ENCODE assay signal across 8 cellular contexts in genomic region chr9:34177906-34178697, GRCh38. TPM values are rescaled to one million over a fixed set of nuclear protein-coding genes. Genes with fewer than 3 reads are reported as not detected.
DNase-seq lines count a peak whose midpoint lies in the region; ATAC-seq and TF ChIP-seq lines count a peak whose summit lies in the region.

No MANE protein-coding gene starts in this region.

- H3K4me1 Mint-ChIP-seq in activated CD4-positive, alpha-beta T cell treated with anti-CD3 and anti-CD28 coated beads for 36 hours, result peaks cover 20% of the 10 kb centered on the region
- H3K4me1 Mint-ChIP-seq in T-helper 17 cell, result peaks cover 17% of the 10 kb centered on the region

- TF ChIP-seq CTCF in left ventricle myocardium inferior (IDR thresholded peaks at IDR 0.05; ENCODE audit: borderline replicate concordance), result no peak

- peak overlapping the region; percentile 91 for H3K4me3 ChIP-seq in left ventricle myocardium inferior
- peak overlapping the region; percentile 68 to 97 (median 77) for H3K4me3 ChIP-seq in skin epidermis

- peaks cover 9% of the 10 kb centered on the region for H3K36me3 Mint-ChIP-seq in activated CD4-positive, alpha-beta T cell treated with anti-CD3 and anti-CD28 coated beads for 36 hours (ENCODE audit: low read depth)
- H3K36me3 Mint-ChIP-seq in T-helper 17 cell (ENCODE audit: low read depth), result peaks cover 8% of the 10 kb centered on the region

- H3K9me3 Mint-ChIP-seq in activated CD4-positive, alpha-beta T cell treated with anti-CD3 and anti-CD28 coated beads for 36 hours (ENCODE audit: low read depth), result no peaks in the 10 kb centered on the region

- POLR2A ChIA-PET in activated CD4-positive, alpha-beta T cell treated with anti-CD3 and anti-CD28 coated beads for 36 hours (lab: Charles Lee), result interaction anchor here (1.0 to 1.4 kb wide), 2 partner anchors 51 to 129 kb away, joined by 7 to 10 read pairs; partner anchors contain the start of genes DCAF12 and UBAP2

- H3K27ac ChIP-seq in left ventricle myocardium inferior (replicated peaks) (peak overlapping the region; percentile 95), skin epidermis (peak overlapping the region; percentile 15 to 99 (median 97))

- no peaks in the 10 kb centered on the region for H3K36me3 ChIP-seq in left ventricle myocardium inferior

- ATAC-seq in activated CD4-positive, alpha-beta T cell treated with anti-CD3 and anti-CD28 coated beads for 36 hours, result no peak
- ATAC-seq in T-helper 17 cell, result peak; percentile 2
- ATAC-seq in HG03565 (IDR thresholded peaks at IDR 0.05; ENCODE audit: unreplicated experiment), result no peak

- peak overlapping the region; percentile 93 for H3K4me3 Mint-ChIP-seq in activated CD4-positive, alpha-beta T cell treated with anti-CD3 and anti-CD28 coated beads for 36 hours
- H3K4me3 Mint-ChIP-seq in T-helper 17 cell, result peak overlapping the region; percentile 100

- H3K9me3 ChIP-seq in T-helper 17 cell (ENCODE audit: control insufficient read depth, low read length, poor library complexity, severe bottlenecking) (no peaks in the 10 kb centered on the region), left ventricle myocardium inferior (replicated peaks) (no peaks in the 10 kb centered on the region)

- H3K27me3 Mint-ChIP-seq in activated CD4-positive, alpha-beta T cell treated with anti-CD3 and anti-CD28 coated beads for 36 hours, result no peaks in the 10 kb centered on the region
- no peaks in the 10 kb centered on the region for H3K27me3 Mint-ChIP-seq in T-helper 17 cell

- no peaks in the 10 kb centered on the region for H3K27me3 ChIP-seq in left ventricle myocardium inferior (ENCODE audit: low read depth)

- peaks cover 31% of the 10 kb centered on the region for H3K4me1 ChIP-seq in left ventricle myocardium inferior

- H3K27ac Mint-ChIP-seq in activated CD4-positive, alpha-beta T cell treated with anti-CD3 and anti-CD28 coated beads for 36 hours, result peak overlapping the region; percentile 96
- H3K27ac Mint-ChIP-seq in T-helper 17 cell, result peak overlapping the region; percentile 99

- DNase-seq in activated CD4-positive, alpha-beta T cell treated with anti-CD3 and anti-CD28 coated beads for 36 hours, result no peak
- DNase-seq in activated CD4-positive, alpha-beta T cell treated with anti-CD3 and anti-CD28 coated beads for 48 hours, result no peak
- DNase-seq in T-helper 17 cell (no peak), left ventricle myocardium inferior (no peak), medulla oblongata (ENCODE audit: extremely low spot score) (no peak)
- DNase-seq in stimulated activated CD4-positive, alpha-beta T cell treated with anti-CD3 and anti-CD28 coated beads, Interleukin-4, amount 100 ng/mL, for 24 hours, result no peak

- intact Hi-C loops in activated CD4-positive, alpha-beta T cell treated with anti-CD3 and anti-CD28 coated beads for 36 hours (cut with DNase I, micrococcal nuclease), result loop anchor here (1.0 to 10.0 kb wide), 9 partner anchors 52 to 1623 kb away; partner anchors contain the start of genes DCAF12 (in 1 of the 2), MYORG (in 1 of the 2), NFX1 (in 1 of the 2) and NOL6 (in 1 of the 2)
- intact Hi-C loops in left ventricle myocardium inferior (cut with micrococcal nuclease), result no loop called here

- CTCF ChIA-PET in activated CD4-positive, alpha-beta T cell treated with anti-CD3 and anti-CD28 coated beads for 36 hours (lab: Charles Lee), result interaction anchor here (0.6 to 1.7 kb wide), 7 partner anchors 8 to 201 kb away, joined by 3 to 5 read pairs (median 3); no protein-coding TSS in a partner anchor

RNA-seq across cellular contexts. Expression of gene UBAP1, which starts 0.7 kb away (rescaled TPM):
- 10 to 100 TPM; 29.5 to 43.3 TPM for total RNA-seq in activated CD4-positive, alpha-beta T cell treated with anti-CD3 and anti-CD28 coated beads for 36 hours
- total RNA-seq in T-helper 17 cell (10 to 100 TPM; 63.3 to 68.2 TPM), left ventricle myocardium inferior (37.6 TPM)

RNA-seq across cellular contexts. Expression of gene DCAF12, which starts 51.6 kb away (rescaled TPM):
- 10 to 100 TPM; 34.6 to 35.0 TPM for total RNA-seq in activated CD4-positive, alpha-beta T cell treated with anti-CD3 and anti-CD28 coated beads for 36 hours
- 10 to 100 TPM; 14.8 TPM for total RNA-seq in T-helper 17 cell
- 16.4 TPM for total RNA-seq in left ventricle myocardium inferior
